9 cellular contexts compared by ENCODE assay signal in genomic region chr7:55509322-55509721, GRCh38.
A peak's percentile ranks its signal among the peaks of the same experiment; 100 is the strongest.
DNase-seq lines count a peak whose midpoint lies in the region; ATAC-seq and TF ChIP-seq lines count a peak whose summit lies in the region.
"Had no signal": no experiment of that assay in that cellular context is flagged by ENCODE, and none has a peak within 500 bp of the region (broad histone marks: within the 10 kb centered on the region; RNA-seq: fewer than 3 reads in every experiment).

No MANE protein-coding gene starts in this region.

- DNase-seq in AG10803 (ENCODE audit: low read depth) = peak; percentile 68
- DNase-seq in dermis blood vessel endothelial cell = peak; percentile 53
- DNase-seq in DMS 273 (lab: John Stamatoyannopoulos, UW; ENCODE audit: unreplicated experiment) = no peak
- no peak for DNase-seq in DMS153 (lab: John Stamatoyannopoulos, UW)
- no peak for DNase-seq in 8988T
- DNase-seq in stimulated activated CD4-positive, alpha-beta T cell treated with anti-CD3 and anti-CD28 coated beads, Interleukin-1b, Interleukin-23, amount 100 ng/mL, for 48 hours = no peak
- DNase-seq: activated CD8-positive, alpha-beta memory T cell treated with anti-CD3 and anti-CD28 coated beads for 24 hours had no signal

- ATAC-seq in GM18868 (IDR thresholded peaks at IDR 0.05; ENCODE audit: unreplicated experiment) (peak; percentile 1), HG03354 (IDR thresholded peaks at IDR 0.05; ENCODE audit: poor library complexity, severe bottlenecking, unreplicated experiment) (peak; percentile 13)

- no peak for TF ChIP-seq CTCF in AG10803 (conservative IDR thresholded peaks at IDR 0.05; ENCODE audit: low read length)

- no peak overlapping the region for H3K4me3 ChIP-seq in AG10803 (ENCODE audit: low read length)

Comparison
In these comparisons a context has a peak if more than half of its experiments do, and no peak if none do; other contexts are left out.
1. DNase-seq: peak in AG10803 (single experiment) and dermis blood vessel endothelial cell (single experiment); none in DMS 273 (single experiment), DMS153 (single experiment), 8988T (single experiment) and stimulated activated CD4-positive, alpha-beta T cell treated with anti-CD3 and anti-CD28 coated beads, Interleukin-1b, Interleukin-23, amount 100 ng/mL, for 48 hours (single experiment).